Comparison of ENCODE assay signal across 8 cellular contexts in genomic region chr3:49411550-49411967, GRCh38.
DNase-seq lines count a peak whose midpoint lies in the region; ATAC-seq and TF ChIP-seq lines count a peak whose summit lies in the region.

No MANE protein-coding gene starts in this region.

- H3K27me3 ChIP-seq in brain microvascular endothelial cell (replicated peaks), result no peaks in the 10 kb centered on the region
- no peaks in the 10 kb centered on the region for H3K27me3 ChIP-seq in layer of hippocampus (ENCODE audit: control insufficient read depth, insufficient read depth, low read length)

- in situ Hi-C loops in brain microvascular endothelial cell (cut with HindIII; ENCODE audit: low pct_ligation_motif_present, low sequenced_read_pairs), result no loop called here

- DNase-seq in NCI-H146 (lab: John Stamatoyannopoulos, UW) (peak; percentile 42), NCI-H146 treated with DMSO at 0.1 percent for 48 hours (lab: John Stamatoyannopoulos, UW; ENCODE audit: unreplicated experiment) (no peak), SW480 (ENCODE audit: low spot score) (peak; percentile 54), brain microvascular endothelial cell (no peak), AG08395 (ENCODE audit: low spot score) (no peak)
- peak; percentile 18 for DNase-seq in stimulated activated CD4-positive, alpha-beta T cell treated with anti-CD3 and anti-CD28 coated beads, Interleukin-2, amount 100 ng/mL, for 4 hours (ENCODE audit: low read depth)

- peaks cover 11% of the 10 kb centered on the region for H3K36me3 ChIP-seq in brain microvascular endothelial cell (replicated peaks)

- ATAC-seq in HG02973 (IDR thresholded peaks at IDR 0.05; ENCODE audit: unreplicated experiment), result peak; percentile 29

- TF ChIP-seq CTCF in brain microvascular endothelial cell (IDR thresholded peaks at IDR 0.05; ENCODE audit: low read depth, low read length, missing control alignments), result no peak

- H3K4me3 ChIP-seq in brain microvascular endothelial cell (ENCODE audit: low read depth, low read length), result peak overlapping the region; percentile 79

- H3K27ac ChIP-seq in brain microvascular endothelial cell (peak overlapping the region; percentile 96), layer of hippocampus (ENCODE audit: low read depth, low read length) (peak overlapping the region; percentile 93)

Comparison
In these comparisons a context has a peak if more than half of its experiments do, and no peak if none do; other contexts are left out.
1. DNase-seq: peak in NCI-H146 (single experiment), SW480 (single experiment) and stimulated activated CD4-positive, alpha-beta T cell treated with anti-CD3 and anti-CD28 coated beads, Interleukin-2, amount 100 ng/mL, for 4 hours (single experiment); none in NCI-H146 treated with DMSO at 0.1 percent for 48 hours (single experiment), brain microvascular endothelial cell (single experiment) and AG08395 (single experiment).